1 cellular context compared by ENCODE assay signal in genomic region chr5:167064199-167064811, GRCh38.
A peak's percentile ranks its signal among the peaks of the same experiment; 100 is the strongest.
TF ChIP-seq lines count a peak whose summit lies in the region.

No MANE protein-coding gene starts in this region.

TF ChIP-seq in H1, 55 proteins besides CTCF, POLR2A, EP300 and RAD21:
- no peak for TF ChIP-seq GABPA (IDR thresholded peaks at IDR 0.05; ENCODE audit: borderline replicate concordance, insufficient read depth, low read length)
- TF ChIP-seq, protein P1, sequence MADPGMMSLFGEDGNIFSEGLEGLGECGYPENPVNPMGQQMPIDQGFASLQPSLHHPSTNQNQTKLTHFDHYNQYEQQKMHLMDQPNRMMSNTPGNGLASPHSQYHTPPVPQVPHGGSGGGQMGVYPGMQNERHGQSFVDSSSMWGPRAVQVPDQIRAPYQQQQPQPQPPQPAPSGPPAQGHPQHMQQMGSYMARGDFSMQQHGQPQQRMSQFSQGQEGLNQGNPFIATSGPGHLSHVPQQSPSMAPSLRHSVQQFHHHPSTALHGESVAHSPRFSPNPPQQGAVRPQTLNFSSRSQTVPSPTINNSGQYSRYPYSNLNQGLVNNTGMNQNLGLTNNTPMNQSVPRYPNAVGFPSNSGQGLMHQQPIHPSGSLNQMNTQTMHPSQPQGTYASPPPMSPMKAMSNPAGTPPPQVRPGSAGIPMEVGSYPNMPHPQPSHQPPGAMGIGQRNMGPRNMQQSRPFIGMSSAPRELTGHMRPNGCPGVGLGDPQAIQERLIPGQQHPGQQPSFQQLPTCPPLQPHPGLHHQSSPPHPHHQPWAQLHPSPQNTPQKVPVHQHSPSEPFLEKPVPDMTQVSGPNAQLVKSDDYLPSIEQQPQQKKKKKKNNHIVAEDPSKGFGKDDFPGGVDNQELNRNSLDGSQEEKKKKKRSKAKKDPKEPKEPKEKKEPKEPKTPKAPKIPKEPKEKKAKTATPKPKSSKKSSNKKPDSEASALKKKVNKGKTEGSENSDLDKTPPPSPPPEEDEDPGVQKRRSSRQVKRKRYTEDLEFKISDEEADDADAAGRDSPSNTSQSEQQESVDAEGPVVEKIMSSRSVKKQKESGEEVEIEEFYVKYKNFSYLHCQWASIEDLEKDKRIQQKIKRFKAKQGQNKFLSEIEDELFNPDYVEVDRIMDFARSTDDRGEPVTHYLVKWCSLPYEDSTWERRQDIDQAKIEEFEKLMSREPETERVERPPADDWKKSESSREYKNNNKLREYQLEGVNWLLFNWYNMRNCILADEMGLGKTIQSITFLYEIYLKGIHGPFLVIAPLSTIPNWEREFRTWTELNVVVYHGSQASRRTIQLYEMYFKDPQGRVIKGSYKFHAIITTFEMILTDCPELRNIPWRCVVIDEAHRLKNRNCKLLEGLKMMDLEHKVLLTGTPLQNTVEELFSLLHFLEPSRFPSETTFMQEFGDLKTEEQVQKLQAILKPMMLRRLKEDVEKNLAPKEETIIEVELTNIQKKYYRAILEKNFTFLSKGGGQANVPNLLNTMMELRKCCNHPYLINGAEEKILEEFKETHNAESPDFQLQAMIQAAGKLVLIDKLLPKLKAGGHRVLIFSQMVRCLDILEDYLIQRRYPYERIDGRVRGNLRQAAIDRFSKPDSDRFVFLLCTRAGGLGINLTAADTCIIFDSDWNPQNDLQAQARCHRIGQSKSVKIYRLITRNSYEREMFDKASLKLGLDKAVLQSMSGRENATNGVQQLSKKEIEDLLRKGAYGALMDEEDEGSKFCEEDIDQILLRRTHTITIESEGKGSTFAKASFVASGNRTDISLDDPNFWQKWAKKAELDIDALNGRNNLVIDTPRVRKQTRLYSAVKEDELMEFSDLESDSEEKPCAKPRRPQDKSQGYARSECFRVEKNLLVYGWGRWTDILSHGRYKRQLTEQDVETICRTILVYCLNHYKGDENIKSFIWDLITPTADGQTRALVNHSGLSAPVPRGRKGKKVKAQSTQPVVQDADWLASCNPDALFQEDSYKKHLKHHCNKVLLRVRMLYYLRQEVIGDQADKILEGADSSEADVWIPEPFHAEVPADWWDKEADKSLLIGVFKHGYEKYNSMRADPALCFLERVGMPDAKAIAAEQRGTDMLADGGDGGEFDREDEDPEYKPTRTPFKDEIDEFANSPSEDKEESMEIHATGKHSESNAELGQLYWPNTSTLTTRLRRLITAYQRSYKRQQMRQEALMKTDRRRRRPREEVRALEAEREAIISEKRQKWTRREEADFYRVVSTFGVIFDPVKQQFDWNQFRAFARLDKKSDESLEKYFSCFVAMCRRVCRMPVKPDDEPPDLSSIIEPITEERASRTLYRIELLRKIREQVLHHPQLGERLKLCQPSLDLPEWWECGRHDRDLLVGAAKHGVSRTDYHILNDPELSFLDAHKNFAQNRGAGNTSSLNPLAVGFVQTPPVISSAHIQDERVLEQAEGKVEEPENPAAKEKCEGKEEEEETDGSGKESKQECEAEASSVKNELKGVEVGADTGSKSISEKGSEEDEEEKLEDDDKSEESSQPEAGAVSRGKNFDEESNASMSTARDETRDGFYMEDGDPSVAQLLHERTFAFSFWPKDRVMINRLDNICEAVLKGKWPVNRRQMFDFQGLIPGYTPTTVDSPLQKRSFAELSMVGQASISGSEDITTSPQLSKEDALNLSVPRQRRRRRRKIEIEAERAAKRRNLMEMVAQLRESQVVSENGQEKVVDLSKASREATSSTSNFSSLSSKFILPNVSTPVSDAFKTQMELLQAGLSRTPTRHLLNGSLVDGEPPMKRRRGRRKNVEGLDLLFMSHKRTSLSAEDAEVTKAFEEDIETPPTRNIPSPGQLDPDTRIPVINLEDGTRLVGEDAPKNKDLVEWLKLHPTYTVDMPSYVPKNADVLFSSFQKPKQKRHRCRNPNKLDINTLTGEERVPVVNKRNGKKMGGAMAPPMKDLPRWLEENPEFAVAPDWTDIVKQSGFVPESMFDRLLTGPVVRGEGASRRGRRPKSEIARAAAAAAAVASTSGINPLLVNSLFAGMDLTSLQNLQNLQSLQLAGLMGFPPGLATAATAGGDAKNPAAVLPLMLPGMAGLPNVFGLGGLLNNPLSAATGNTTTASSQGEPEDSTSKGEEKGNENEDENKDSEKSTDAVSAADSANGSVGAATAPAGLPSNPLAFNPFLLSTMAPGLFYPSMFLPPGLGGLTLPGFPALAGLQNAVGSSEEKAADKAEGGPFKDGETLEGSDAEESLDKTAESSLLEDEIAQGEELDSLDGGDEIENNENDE (IDR thresholded peaks at IDR 0.05; ENCODE audit: insufficient replicate concordance, low read length): peak; percentile 33
- no peak for TF ChIP-seq MAFK (IDR thresholded peaks at IDR 0.05; ENCODE audit: low read depth, low read length)
- no peak for TF ChIP-seq SP2 (IDR thresholded peaks at IDR 0.05; ENCODE audit: low read length)
- peak; percentile 79 for TF ChIP-seq TEAD4 (IDR thresholded peaks at IDR 0.05; ENCODE audit: low read depth, low read length)
